In the genomic region with DNA sequence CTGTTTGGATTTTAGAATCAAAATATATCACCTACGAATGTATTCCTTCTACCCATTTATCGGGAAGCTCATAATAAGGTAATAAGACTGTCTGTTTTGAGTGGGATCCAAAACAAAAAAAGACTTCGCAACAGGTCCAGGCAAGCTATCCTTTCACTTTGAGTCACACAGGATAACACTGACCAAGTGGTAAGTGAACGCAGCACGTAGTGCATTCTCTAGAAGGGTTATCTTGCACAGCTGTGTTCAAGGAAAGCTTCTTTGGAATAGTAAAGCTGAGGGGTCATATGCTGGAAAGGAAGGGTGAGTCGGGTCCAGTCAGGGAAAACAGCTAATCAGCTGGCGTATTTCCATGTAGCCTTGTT, we compare ENCODE assay signal across 8 cellular contexts. TPM values are rescaled to one million over a fixed set of nuclear protein-coding genes. Genes with fewer than 3 reads are reported as not detected.
DNase-seq lines count a peak whose midpoint lies in the region; ATAC-seq and TF ChIP-seq lines count a peak whose summit lies in the region.

No MANE protein-coding gene starts in this region.

- DNase-seq in epithelial cell of esophagus (ENCODE audit: low read depth) (peak; percentile 79), neuronal stem cell (ENCODE audit: low spot score) (no peak), HCEC 1CT (no peak), COLO668 (lab: John Stamatoyannopoulos, UW; ENCODE audit: unreplicated experiment) (no peak), NK-92 (lab: John Stamatoyannopoulos, UW; ENCODE audit: unreplicated experiment) (no peak), ecto neural progenitor cell (ENCODE audit: low spot score) (no peak)

- peaks cover 3 to 48% (median 41%) of the 10 kb centered on the region in 3 experiments for H3K27me3 ChIP-seq in neuronal stem cell (ENCODE audit: control insufficient read depth in 3 of 3, insufficient read depth in 3 of 3, low read depth in 1 of 3, low read length in 3 of 3)

- H3K36me3 ChIP-seq in neuronal stem cell (replicated peaks in 1 of 2; ENCODE audit: control insufficient read depth in 2 of 2, insufficient read depth in 2 of 2, low read length in 2 of 2) = no peaks in the 10 kb centered on the region

- H3K18ac ChIP-seq in neuronal stem cell (ENCODE audit: low read length) = no peak overlapping the region

- no CpG with 5 or more reads among the region's 7 CpGs for WGBS in neuronal stem cell (ENCODE audit: extremely low coverage in 2 of 2, insufficient read length in 2 of 2, insufficient replicate concordance in 1 of 2), 2 donors

- TF ChIP-seq CTCF in epithelial cell of esophagus (IDR thresholded peaks at IDR 0.05; ENCODE audit: insufficient read depth, low read depth, low read length, missing control alignments) = no peak

- H2BK5ac ChIP-seq in neuronal stem cell (ENCODE audit: low read length) = no peak overlapping the region

- no peak overlapping the region for H2AK5ac ChIP-seq in neuronal stem cell (ENCODE audit: low read depth, low read length)

- H3K4ac ChIP-seq in neuronal stem cell (ENCODE audit: low read length) = no peak overlapping the region

- H4K91ac ChIP-seq in neuronal stem cell (ENCODE audit: low read depth, low read length, poor library complexity) = no peak overlapping the region

- H2BK12ac ChIP-seq in neuronal stem cell (ENCODE audit: low read length) = no peak overlapping the region

- H3K4me3 ChIP-seq in epithelial cell of esophagus (ENCODE audit: low read length) (no peak overlapping the region), neuronal stem cell (ENCODE audit: low read length in 2 of 2) (peak overlapping the region in 1 of 2 donors; percentile 53)

- H3K4me1 ChIP-seq in neuronal stem cell (ENCODE audit: control insufficient read depth in 2 of 2, insufficient read depth in 1 of 2, low read depth in 1 of 2, low read length in 2 of 2) = peaks cover 5 to 22% of the 10 kb centered on the region in 2 donors

- no peak overlapping the region for H3K27ac ChIP-seq in neuronal stem cell (replicated peaks; ENCODE audit: low read length)

- no peak overlapping the region for H3K4me2 ChIP-seq in neuronal stem cell (ENCODE audit: insufficient read depth, low read length, poor library complexity, severe bottlenecking)

- H3K79me1 ChIP-seq in neuronal stem cell (ENCODE audit: low read depth, low read length) = no peaks in the 10 kb centered on the region

- no peak overlapping the region for H3K9ac ChIP-seq in neuronal stem cell (ENCODE audit: low read depth, low read length, poor library complexity)

- H3K9me3 ChIP-seq in neuronal stem cell (replicated peaks in 1 of 2; ENCODE audit: control insufficient read depth in 2 of 2, insufficient read depth in 1 of 2, low read depth in 1 of 2, low read length in 2 of 2) = no peaks in the 10 kb centered on the region

- no peak overlapping the region for H2BK15ac ChIP-seq in neuronal stem cell (ENCODE audit: low read length)

- peak overlapping the region; percentile 97 for H2AFZ ChIP-seq in neuronal stem cell (ENCODE audit: low read length)

- no peak overlapping the region for H2BK120ac ChIP-seq in neuronal stem cell (ENCODE audit: low read depth, low read length)

- no peak overlapping the region for H3K14ac ChIP-seq in neuronal stem cell (ENCODE audit: low read length)

- no peak overlapping the region for H3K23ac ChIP-seq in neuronal stem cell (ENCODE audit: low read depth, low read length, poor library complexity)

- H4K8ac ChIP-seq in neuronal stem cell (ENCODE audit: low read depth, low read length) = no peak overlapping the region

- ATAC-seq in GM18498 (IDR thresholded peaks at IDR 0.05; ENCODE audit: unreplicated experiment) (peak; percentile 62), HG03460 (IDR thresholded peaks at IDR 0.05; ENCODE audit: unreplicated experiment) (peak; percentile 64)

RNA-seq across cellular contexts. Expression of gene NRGN, which starts 22.3 kb away (rescaled TPM):
- polyA plus RNA-seq in neuronal stem cell (2013, experiment 1 of 2) = 11.4 TPM
- polyA plus RNA-seq in neuronal stem cell (2013, experiment 2 of 2) = 11.7 TPM

RNA-seq across cellular contexts. Expression of gene VSIG2, which starts 34.7 kb away (rescaled TPM):
- polyA plus RNA-seq in neuronal stem cell (2013, experiment 1 of 2) = not detected
- not detected for polyA plus RNA-seq in neuronal stem cell (2013, experiment 2 of 2)

RNA-seq across cellular contexts. Expression of gene SPA17, which starts 43.7 kb away (rescaled TPM):
- 64.1 TPM for polyA plus RNA-seq in neuronal stem cell (2013, experiment 1 of 2)
- 64.0 TPM for polyA plus RNA-seq in neuronal stem cell (2013, experiment 2 of 2)

RNA-seq across cellular contexts. Expression of gene SIAE, which starts 43.9 kb away (rescaled TPM):
- polyA plus RNA-seq in neuronal stem cell (2013, experiment 1 of 2) = 1.9 TPM
- polyA plus RNA-seq in neuronal stem cell (2013, experiment 2 of 2) = 1.9 TPM

RNA-seq across cellular contexts. Expression of gene ESAM, which starts 44.7 kb away (rescaled TPM):
- polyA plus RNA-seq in neuronal stem cell (2013, experiment 1 of 2) = 0.07 TPM
- 0.07 TPM for polyA plus RNA-seq in neuronal stem cell (2013, experiment 2 of 2)
